Comparison of ENCODE assay signal across 6 cellular contexts in genomic region chr1:148901953-148902341, GRCh38. TPM values are rescaled to one million over a fixed set of nuclear protein-coding genes. Genes with fewer than 3 reads are reported as not detected.
DNase-seq lines count a peak whose midpoint lies in the region; ATAC-seq and TF ChIP-seq lines count a peak whose summit lies in the region.
"Not testable (repeated sequence)": the region's sequence is repeated elsewhere in the genome, so short reads cannot be mapped to it uniquely, and the experiment has no call there.

No MANE protein-coding gene starts in this region.

- H3K9me3 Mint-ChIP-seq in H9; activated CD4-positive, alpha-beta T cell treated with anti-CD3 and anti-CD28 coated beads for 36 hours (ENCODE audit: low read depth); brain; endodermal cell: not testable (repeated sequence)

- H3K9ac ChIP-seq in H9 (ENCODE audit: extremely low read depth, insufficient read length, low read length); endodermal cell (ENCODE audit: extremely low read depth, low read length, poor library complexity, severe bottlenecking); skeletal muscle tissue (ENCODE audit: low read depth in 1 of 3, low read length in 3 of 3): not testable (repeated sequence)

- not testable (repeated sequence) for H3K56ac ChIP-seq in H9 (ENCODE audit: insufficient read length, low read depth, low read length)

- H3K14ac ChIP-seq in H9 (ENCODE audit: insufficient read depth, low read length) = not testable (repeated sequence)

- H2BK15ac ChIP-seq in H9 (ENCODE audit: low read depth, low read length) = not testable (repeated sequence)

- not testable (repeated sequence) for ATAC-seq in activated CD4-positive, alpha-beta T cell treated with anti-CD3 and anti-CD28 coated beads for 36 hours
- peak; percentile 30 for ATAC-seq in left lobe of liver

- not testable (repeated sequence) for H3K4me3 Mint-ChIP-seq in H9; activated CD4-positive, alpha-beta T cell treated with anti-CD3 and anti-CD28 coated beads for 36 hours; brain; endodermal cell

- not testable (repeated sequence) for H3K18ac ChIP-seq in H9 (ENCODE audit: insufficient read length, low read depth, low read length)

- not testable (repeated sequence) for H2BK20ac ChIP-seq in H9 (ENCODE audit: low read depth, low read length, poor library complexity, severe bottlenecking)

- TF ChIP-seq CTCF in H9 (conservative IDR thresholded peaks at IDR 0.05); brain (conservative IDR thresholded peaks at IDR 0.05); endodermal cell (conservative IDR thresholded peaks at IDR 0.05): not testable (repeated sequence)

- not testable (repeated sequence) for H4K20me1 ChIP-seq in H9 (ENCODE audit: control insufficient read depth, insufficient read depth, insufficient read length)

- H3K36me3 ChIP-seq in endodermal cell (ENCODE audit: control insufficient read depth, insufficient read depth, low read length); skeletal muscle tissue (ENCODE audit: control insufficient read depth in 3 of 3, insufficient read depth in 3 of 3, low read length in 3 of 3): not testable (repeated sequence)

- H3K27me3 Mint-ChIP-seq in H9 (ENCODE audit: low read depth); activated CD4-positive, alpha-beta T cell treated with anti-CD3 and anti-CD28 coated beads for 36 hours; brain; endodermal cell (ENCODE audit: insufficient read depth): not testable (repeated sequence)

- not testable (repeated sequence) for H3K79me1 ChIP-seq in H9 (ENCODE audit: insufficient read depth, low read depth, low read length, poor library complexity, severe bottlenecking)

- not testable (repeated sequence) for H3K23ac ChIP-seq in H9 (ENCODE audit: insufficient read length, low read depth, low read length)

- H3K79me2 ChIP-seq in H9 (ENCODE audit: insufficient read depth, low read length) = not testable (repeated sequence)

- not testable (repeated sequence) for H3K4me1 ChIP-seq in H9 (ENCODE audit: insufficient read depth, low read length); endodermal cell (ENCODE audit: control insufficient read depth, insufficient read depth, low read length); skeletal muscle tissue (ENCODE audit: control insufficient read depth in 3 of 3, insufficient read depth in 3 of 3, low read length in 3 of 3)

- WGBS in H9 (ENCODE audit: extremely low coverage, insufficient read length, low lambda C conversion rate) = no CpG with 5 or more reads among the region's 4 CpGs
- no CpG with 5 or more reads among the region's 4 CpGs for WGBS in endodermal cell (ENCODE audit: insufficient coverage in 1 of 2, insufficient read length in 1 of 2), 2 experiments

- not testable (repeated sequence) for H2BK12ac ChIP-seq in H9 (ENCODE audit: insufficient read length, low read depth, low read length)

- not testable (repeated sequence) for H3T11ph ChIP-seq in H9 (ENCODE audit: low read length)

- H3K23me2 ChIP-seq in H9 (ENCODE audit: insufficient read length, low read depth, low read length, poor library complexity, severe bottlenecking) = not testable (repeated sequence)

- H3K4ac ChIP-seq in H9 (ENCODE audit: low read depth, low read length) = not testable (repeated sequence)

- not testable (repeated sequence) for H3K4me3 ChIP-seq in endodermal cell (ENCODE audit: low read length); skeletal muscle tissue (ENCODE audit: low read length in 3 of 3)

- H3K4me1 Mint-ChIP-seq in H9; activated CD4-positive, alpha-beta T cell treated with anti-CD3 and anti-CD28 coated beads for 36 hours; brain; endodermal cell: not testable (repeated sequence)

- H3K27me3 ChIP-seq in H9 (ENCODE audit: insufficient read depth, low read length); endodermal cell (ENCODE audit: control insufficient read depth, insufficient read depth, low read length, poor library complexity, severe bottlenecking); skeletal muscle tissue (ENCODE audit: control insufficient read depth in 3 of 3, insufficient read depth in 3 of 3, low read length in 3 of 3): not testable (repeated sequence)

- not testable (repeated sequence) for H2AK5ac ChIP-seq in H9 (ENCODE audit: insufficient read length, low read length)

- not testable (repeated sequence) for H4K5ac ChIP-seq in H9 (ENCODE audit: insufficient read length, low read depth, low read length)

- intact Hi-C loops in activated CD4-positive, alpha-beta T cell treated with anti-CD3 and anti-CD28 coated beads for 36 hours (cut with DNase I, micrococcal nuclease) = not testable (repeated sequence)

- POLR2A ChIA-PET in activated CD4-positive, alpha-beta T cell treated with anti-CD3 and anti-CD28 coated beads for 36 hours (lab: Charles Lee) = not testable (repeated sequence)

- H3K9me3 ChIP-seq in H9 (ENCODE audit: control insufficient read depth, low read depth, low read length); endodermal cell (ENCODE audit: control insufficient read depth, low read length); skeletal muscle tissue (ENCODE audit: control insufficient read depth in 3 of 3, low read length in 3 of 3): not testable (repeated sequence)

- DNase-seq in H9; activated CD4-positive, alpha-beta T cell treated with anti-CD3 and anti-CD28 coated beads for 36 hours; endodermal cell; left lobe of liver (ENCODE audit: low spot score): not testable (repeated sequence)

- not testable (repeated sequence) for H3K36me3 Mint-ChIP-seq in H9 (ENCODE audit: insufficient read depth in 1 of 3, low read depth in 3 of 3); activated CD4-positive, alpha-beta T cell treated with anti-CD3 and anti-CD28 coated beads for 36 hours (ENCODE audit: low read depth); brain; endodermal cell (ENCODE audit: low read depth)

- not testable (repeated sequence) for H3K27ac ChIP-seq in H9 (ENCODE audit: insufficient read length, low read depth, low read length); endodermal cell (ENCODE audit: low read depth, low read length)
- H3K27ac ChIP-seq in skeletal muscle tissue (ENCODE audit: low read depth, low read length) = peak overlapping the region; percentile 65

- H3K27ac Mint-ChIP-seq in H9 (peak overlapping the region; percentile 68 to 83 (median 82); a peak in 4 of 7 replicates), brain (peak overlapping the region in 3 of 5 experiments; percentile 49 to 67 (median 52)), endodermal cell (peak overlapping the region; percentile 85)
- peak overlapping the region; percentile 37 for H3K27ac Mint-ChIP-seq in activated CD4-positive, alpha-beta T cell treated with anti-CD3 and anti-CD28 coated beads for 36 hours

- not testable (repeated sequence) for H3K4me2 ChIP-seq in H9 (ENCODE audit: insufficient read depth, insufficient read length, low read length)

- not testable (repeated sequence) for H2BK5ac ChIP-seq in H9 (ENCODE audit: insufficient read length, low read length)

- not testable (repeated sequence) for H4K8ac ChIP-seq in H9 (replicated peaks; ENCODE audit: insufficient read length, low read depth, low read length)

- not testable (repeated sequence) for H4K91ac ChIP-seq in H9 (ENCODE audit: insufficient read length, low read depth, low read length)

- CTCF ChIA-PET in activated CD4-positive, alpha-beta T cell treated with anti-CD3 and anti-CD28 coated beads for 36 hours (lab: Charles Lee) = not testable (repeated sequence)

- H2AFZ ChIP-seq in H9 (ENCODE audit: low read length) = not testable (repeated sequence)

- H2BK120ac ChIP-seq in H9 (ENCODE audit: low read depth, low read length, poor library complexity, severe bottlenecking) = not testable (repeated sequence)

RNA-seq across cellular contexts. Expression of gene PDE4DIP, which starts 57.7 kb away (rescaled TPM):
- 15.7 and 16.4 TPM in 2 replicates for total RNA-seq in H9 (2021)
- 10 to 100 TPM; 21.0 to 21.9 TPM for total RNA-seq in activated CD4-positive, alpha-beta T cell treated with anti-CD3 and anti-CD28 coated beads for 36 hours
- 57.7 TPM for polyA plus RNA-seq in brain (ENCODE audit: insufficient read depth, low read depth, low replicate concordance)
- 10 to 100 TPM; 33.0 to 56.2 TPM for total RNA-seq in endodermal cell
- polyA plus RNA-seq in endodermal cell (2013, experiment 1 of 2) = 21.3 TPM
- polyA plus RNA-seq in endodermal cell (2013, experiment 2 of 2) = 17.6 TPM
- 138 TPM for total RNA-seq in left lobe of liver
- total RNA-seq in skeletal muscle tissue = 605 TPM
